ENCODE assay signal across 8 cellular contexts in the genomic region with DNA sequence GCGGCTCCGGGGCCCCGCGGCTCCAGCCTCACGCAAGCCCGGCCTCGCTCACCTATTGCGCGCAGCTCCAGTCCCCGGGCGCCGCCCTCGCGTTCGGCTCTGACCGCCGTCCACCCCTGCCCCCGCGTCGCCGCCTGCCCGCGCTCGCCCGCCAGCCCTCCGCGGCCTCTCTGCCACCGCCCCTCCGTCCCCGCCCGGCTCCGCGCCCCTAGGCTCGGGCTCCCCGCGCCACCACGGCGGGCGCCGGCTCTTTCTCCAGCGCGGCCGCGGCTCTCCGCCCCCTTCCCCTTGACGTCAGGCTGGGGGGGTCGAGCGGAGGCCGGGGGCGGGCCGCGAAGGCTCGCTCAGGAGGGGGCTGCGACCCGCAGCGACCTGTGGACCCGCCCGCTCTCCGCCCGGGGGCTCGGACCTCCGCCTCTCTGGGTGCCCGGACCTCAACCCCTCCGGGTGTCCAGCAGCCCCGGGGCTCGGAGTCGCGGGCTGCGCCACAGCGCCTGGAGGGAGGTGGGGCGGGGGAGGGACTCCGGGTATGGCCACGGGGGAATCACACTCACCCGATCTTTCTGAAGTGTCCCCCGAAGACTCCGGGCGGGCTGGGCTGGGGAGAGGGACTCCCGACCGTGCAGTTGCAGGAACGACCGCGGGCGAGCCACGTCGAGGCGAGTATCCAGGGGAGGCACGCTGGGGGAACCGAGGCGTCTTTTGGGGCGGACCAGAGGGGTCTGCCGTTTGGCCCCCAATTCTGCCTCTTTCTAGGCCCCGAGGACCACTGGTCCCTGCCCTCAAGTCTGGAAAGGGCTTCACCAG. TPM values are rescaled to one million over a fixed set of nuclear protein-coding genes. Genes with fewer than 3 reads are reported as not detected.
A peak's percentile ranks its signal among the peaks of the same experiment; 100 is the strongest.
DNase-seq lines count a peak whose midpoint lies in the region; ATAC-seq and TF ChIP-seq lines count a peak whose summit lies in the region.

A gene with protein sequence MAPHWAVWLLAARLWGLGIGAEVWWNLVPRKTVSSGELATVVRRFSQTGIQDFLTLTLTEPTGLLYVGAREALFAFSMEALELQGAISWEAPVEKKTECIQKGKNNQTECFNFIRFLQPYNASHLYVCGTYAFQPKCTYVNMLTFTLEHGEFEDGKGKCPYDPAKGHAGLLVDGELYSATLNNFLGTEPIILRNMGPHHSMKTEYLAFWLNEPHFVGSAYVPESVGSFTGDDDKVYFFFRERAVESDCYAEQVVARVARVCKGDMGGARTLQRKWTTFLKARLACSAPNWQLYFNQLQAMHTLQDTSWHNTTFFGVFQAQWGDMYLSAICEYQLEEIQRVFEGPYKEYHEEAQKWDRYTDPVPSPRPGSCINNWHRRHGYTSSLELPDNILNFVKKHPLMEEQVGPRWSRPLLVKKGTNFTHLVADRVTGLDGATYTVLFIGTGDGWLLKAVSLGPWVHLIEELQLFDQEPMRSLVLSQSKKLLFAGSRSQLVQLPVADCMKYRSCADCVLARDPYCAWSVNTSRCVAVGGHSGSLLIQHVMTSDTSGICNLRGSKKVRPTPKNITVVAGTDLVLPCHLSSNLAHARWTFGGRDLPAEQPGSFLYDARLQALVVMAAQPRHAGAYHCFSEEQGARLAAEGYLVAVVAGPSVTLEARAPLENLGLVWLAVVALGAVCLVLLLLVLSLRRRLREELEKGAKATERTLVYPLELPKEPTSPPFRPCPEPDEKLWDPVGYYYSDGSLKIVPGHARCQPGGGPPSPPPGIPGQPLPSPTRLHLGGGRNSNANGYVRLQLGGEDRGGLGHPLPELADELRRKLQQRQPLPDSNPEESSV (minus strand): TSS at position 257 of the 807 bp plus-strand sequence. CDS start 2,194 bp downstream, outside the sequence.

- H3K27ac Mint-ChIP-seq in T-helper 17 cell = peak within 1 kb of the TSS; percentile 92
- H3K27ac Mint-ChIP-seq in MCF 10A (ENCODE audit: low read depth, unreplicated experiment) = no peak within 1 kb of the TSS

- POLR2A ChIA-PET in HEK293T (lab: Yijun Ruan, JAX) = interaction anchor here (1.0 to 3.6 kb wide), 4 partner anchors 11 to 81 kb away, joined by 3 to 58 read pairs (median 8); a partner anchor contains a TSS
- POLR2A ChIA-PET in MCF 10A (lab: Yijun Ruan, JAX) = interaction anchor here (0.9 to 4.6 kb wide), 7 partner anchors 12 to 110 kb away, joined by 3 to 53 read pairs (median 7); a partner anchor contains a TSS

- CTCF ChIA-PET in HEK293T (lab: Yijun Ruan, JAX) (interaction anchor here (1.1 kb wide), 1 partner anchor 81 kb away, joined by 6 read pairs; no protein-coding TSS in a partner anchor), MCF 10A (lab: Yijun Ruan, JAX) (interaction anchor here (0.6 to 5.8 kb wide), 5 partner anchors 12 to 242 kb away, joined by 3 to 30 read pairs (median 4); a partner anchor contains a TSS)

- H3K9me3 Mint-ChIP-seq in MCF 10A (ENCODE audit: unreplicated experiment) = no peaks in the 10 kb centered on the region

- ATAC-seq in T-helper 17 cell (peak; percentile 57), HG02623 (IDR thresholded peaks at IDR 0.05; ENCODE audit: unreplicated experiment) (no peak)

- no peak for TF ChIP-seq CTCF in MCF 10A (IDR thresholded peaks at IDR 0.05; ENCODE audit: unreplicated experiment)

- DNase-seq in C1 segment of cervical spinal cord (lab: John Stamatoyannopoulos, UW) = peak in 13 of 14 donors; percentile 48 to 88 (median 65)
- peak; percentile 56 for DNase-seq in HEK293T (ENCODE audit: extremely low spot score)
- DNase-seq in T-helper 17 cell = peak; percentile 51 to 60 (median 57)
- peak; percentile 38 for DNase-seq in MCF 10A (ENCODE audit: unreplicated experiment)
- DNase-seq in iPS-NIHi7 (ENCODE audit: extremely low spot score) = peak; percentile 51
- DNase-seq in skeletal muscle cell (ENCODE audit: low read depth) = no peak
- no peak for DNase-seq in NCI-H524 treated with DMSO at 0.1 percent for 48 hours (lab: John Stamatoyannopoulos, UW)

- BruUV-seq in MCF 10A (replicated peaks; lab: Mats Ljungman, UMichigan) = no TSS peak

- peaks cover 23% of the 10 kb centered on the region for H3K4me1 Mint-ChIP-seq in T-helper 17 cell
- peaks cover 5% of the 10 kb centered on the region for H3K4me1 Mint-ChIP-seq in MCF 10A (ENCODE audit: insufficient read depth, unreplicated experiment)

- peak within 1 kb of the TSS; percentile 90 for H3K4me3 Mint-ChIP-seq in T-helper 17 cell
- peak within 1 kb of the TSS; percentile 78 for H3K4me3 Mint-ChIP-seq in MCF 10A (ENCODE audit: unreplicated experiment)

- H3K4me3 ChIP-seq in skeletal muscle cell (ENCODE audit: low read depth, low read length) = peak within 1 kb of the TSS; percentile 77

- intact Hi-C loops in MCF 10A (cut with micrococcal nuclease) = loop anchor here (2.0 kb wide), 1 partner anchor 47 kb away; no protein-coding TSS in a partner anchor

- no peaks in the 10 kb centered on the region for H3K36me3 Mint-ChIP-seq in T-helper 17 cell (ENCODE audit: low read depth)
- no peaks in the 10 kb centered on the region for H3K36me3 Mint-ChIP-seq in MCF 10A (ENCODE audit: insufficient read depth, unreplicated experiment)

- H3K9me3 ChIP-seq in T-helper 17 cell (ENCODE audit: control insufficient read depth, low read length, poor library complexity, severe bottlenecking) = no peaks in the 10 kb centered on the region

- H3K27me3 Mint-ChIP-seq in T-helper 17 cell (no peaks in the 10 kb centered on the region), MCF 10A (ENCODE audit: insufficient read depth, unreplicated experiment) (no peaks in the 10 kb centered on the region)

TF ChIP-seq in HEK293T, 16 proteins besides CTCF, POLR2A, EP300 and RAD21:
- TF ChIP-seq FOXM1 (IDR thresholded peaks at IDR 0.05; ENCODE audit: borderline replicate concordance) (peak; percentile 56; the same call in 1 of the 2 replicates), SP1 (IDR thresholded peaks at IDR 0.05) (no peak), TARDBP (IDR thresholded peaks at IDR 0.05) (no peak), ZNF384 (IDR thresholded peaks at IDR 0.05) (no peak), NFRKB (IDR thresholded peaks at IDR 0.05) (no peak), LEF1 (IDR thresholded peaks at IDR 0.05; ENCODE audit: borderline replicate concordance) (no peak), CTBP1 (IDR thresholded peaks at IDR 0.05; ENCODE audit: borderline replicate concordance) (no peak), BHLHE40 (IDR thresholded peaks at IDR 0.05; ENCODE audit: borderline replicate concordance) (no peak)

RNA-seq across cellular contexts. Expression of the gene that starts here (rescaled TPM):
- 10 to 100 TPM; 25.5 to 30.9 TPM for total RNA-seq in T-helper 17 cell
- total RNA-seq in MCF 10A (2022) = 16.3 and 22.6 TPM in 2 replicates

Comparison
In these comparisons a context has a peak if more than half of its experiments do, and no peak if none do; other contexts are left out.
1. DNase-seq: peak in C1 segment of cervical spinal cord (13 of 14), HEK293T (single experiment), T-helper 17 cell (3 of 3), MCF 10A (single experiment) and iPS-NIHi7 (single experiment); none in skeletal muscle cell (single experiment) and NCI-H524 treated with DMSO at 0.1 percent for 48 hours (single experiment).